In genomic region chr11:126857860-126858808, GRCh38 we compare ENCODE assay signal across 17 cellular contexts.
DNase-seq lines count a peak whose midpoint lies in the region; ATAC-seq, FAIRE-seq and TF ChIP-seq lines count a peak whose summit lies in the region.
"Had no signal": no experiment of that assay in that cellular context is flagged by ENCODE, and none has a peak within 500 bp of the region (broad histone marks: within the 10 kb centered on the region; RNA-seq: fewer than 3 reads in every experiment).

No MANE protein-coding gene starts in this region.

- peaks cover 0 to 2% (median 0%) of the 10 kb centered on the region in 7 donors for H3K9me3 Mint-ChIP-seq in CD14-positive monocyte

- ATAC-seq in HG03457 (IDR thresholded peaks at IDR 0.05; ENCODE audit: unreplicated experiment), result no peak

- no peaks in the 10 kb centered on the region for H3K9me3 ChIP-seq in kidney (ENCODE audit: control insufficient read depth in 1 of 2, low read length in 2 of 2)
- H3K9me3 ChIP-seq: HAP-1, pancreas, upper lobe of left lung had no signal

- no peak overlapping the region for H3K4me3 Mint-ChIP-seq in CD14-positive monocyte

- no peak overlapping the region for H3K27ac Mint-ChIP-seq in CD14-positive monocyte

- H3K4me1 Mint-ChIP-seq in CD14-positive monocyte, result no peaks in the 10 kb centered on the region

- no peak overlapping the region for H3K27ac ChIP-seq in kidney (ENCODE audit: low read depth in 2 of 2, low read length in 2 of 2)
- H3K27ac ChIP-seq: 22Rv1, pancreas, upper lobe of left lung had no signal

- DNase-seq in DMS 273 (lab: John Stamatoyannopoulos, UW; ENCODE audit: unreplicated experiment) (peak; percentile 3), DMS 273 treated with DMSO at 0.1 percent for 48 hours (lab: John Stamatoyannopoulos, UW) (no peak), NCI-H524 (lab: John Stamatoyannopoulos, UW) (peak; percentile 64 to 85), cerebellar cortex (ENCODE audit: low spot score) (peak; percentile 34), kidney (no peak), HT-29 (ENCODE audit: low spot score) (no peak), CD14-positive monocyte (ENCODE audit: low spot score) (no peak)
- DNase-seq: activated CD4-positive, CD25-positive, alpha-beta regulatory T cell; aorta; stimulated activated CD4-positive, alpha-beta T cell treated with anti-CD3 and anti-CD28 coated beads, Interleukin-15, amount 100 ng/mL, for 24 hours; stimulated activated CD8-positive, alpha-beta memory T cell treated with anti-CD3 and anti-CD28 coated beads, Interleukin-4, amount 100 ng/mL, for 48 hours; upper lobe of left lung had no signal

- no peak for FAIRE-seq in kidney (lab: Jason Lieb, UNC)
- FAIRE-seq: endometrium, pancreas had no signal

- TF ChIP-seq CTCF in kidney (IDR thresholded peaks at IDR 0.05; ENCODE audit: borderline replicate concordance, extremely low read depth, insufficient read depth) (no peak), CD14-positive monocyte (IDR thresholded peaks at IDR 0.05) (no peak)

- no peak overlapping the region for H3K4me3 ChIP-seq in kidney (ENCODE audit: low read length in 2 of 2)
- H3K4me3 ChIP-seq: HAP-1, pancreas, upper lobe of left lung had no signal

- no peaks in the 10 kb centered on the region for H3K4me1 ChIP-seq in kidney (ENCODE audit: control insufficient read depth in 1 of 2, insufficient read depth in 1 of 2, low read depth in 1 of 2, low read length in 2 of 2)
- H3K4me1 ChIP-seq: HAP-1, pancreas, upper lobe of left lung had no signal

- peaks cover 0 to 5% (median 3%) of the 10 kb centered on the region in 3 donors for H3K27me3 Mint-ChIP-seq in CD14-positive monocyte (ENCODE audit: low read depth in 3 of 3)

- H3K36me3 Mint-ChIP-seq in CD14-positive monocyte, result no peaks in the 10 kb centered on the region

- H3K9ac ChIP-seq in kidney (ENCODE audit: low read length in 2 of 2), result no peak overlapping the region

- no peaks in the 10 kb centered on the region for H3K36me3 ChIP-seq in kidney (ENCODE audit: control insufficient read depth in 1 of 2, insufficient read depth in 2 of 2, low read length in 2 of 2)
- H3K36me3 ChIP-seq: HAP-1, pancreas, upper lobe of left lung had no signal

- intact Hi-C loops in kidney (cut with DNase I) (no loop called here), CD14-positive monocyte (cut with micrococcal nuclease) (no loop called here)

Comparison
In these comparisons a context has a peak if more than half of its experiments do, and no peak if none do; other contexts are left out.
1. DNase-seq: peak in DMS 273 (single experiment), NCI-H524 (2 of 2) and cerebellar cortex (single experiment); none in DMS 273 treated with DMSO at 0.1 percent for 48 hours (single experiment), kidney (single experiment), HT-29 (single experiment) and CD14-positive monocyte (single experiment).